8 cellular contexts compared by ENCODE assay signal in genomic region chr17:6940186-6940649, GRCh38. TPM values are rescaled to one million over a fixed set of nuclear protein-coding genes. Genes with fewer than 3 reads are reported as not detected.
DNase-seq lines count a peak whose midpoint lies in the region; ATAC-seq and TF ChIP-seq lines count a peak whose summit lies in the region.

No MANE protein-coding gene starts in this region.

- H3K4me1 Mint-ChIP-seq in activated CD4-positive, alpha-beta T cell treated with anti-CD3 and anti-CD28 coated beads, Interleukin-2, amount 10 ng/mL, durations not matched to agents 24 days and 14 days = peaks cover 14% of the 10 kb centered on the region
- no peaks in the 10 kb centered on the region for H3K4me1 Mint-ChIP-seq in chondrocyte (ENCODE audit: low read depth)

- DNase-seq in activated CD4-positive, alpha-beta T cell treated with anti-CD3 and anti-CD28 coated beads, Interleukin-2, amount 10 ng/mL, durations not matched to agents 24 days and 14 days = peak; percentile 73
- DNase-seq in activated CD4-positive, alpha-beta T cell treated with anti-CD3 and anti-CD28 coated beads, Interleukin-2, amount 50 U/mL, for 48 hours = no peak
- DNase-seq in SK-MEL-5 (ENCODE audit: low read depth, low spot score) (peak; percentile 38), fibroblast of villous mesenchyme (ENCODE audit: low read depth) (peak; percentile 4), stromal cell of bone marrow (ENCODE audit: low read depth) (peak; percentile 55), chondrocyte (ENCODE audit: low spot score) (no peak)

- ATAC-seq in GM19328 (IDR thresholded peaks at IDR 0.05; ENCODE audit: unreplicated experiment) (no peak), HG03175 (IDR thresholded peaks at IDR 0.05; ENCODE audit: unreplicated experiment) (no peak)

- peak overlapping the region; percentile 82 for H3K27ac Mint-ChIP-seq in activated CD4-positive, alpha-beta T cell treated with anti-CD3 and anti-CD28 coated beads, Interleukin-2, amount 10 ng/mL, durations not matched to agents 24 days and 14 days
- H3K27ac Mint-ChIP-seq in chondrocyte (ENCODE audit: unreplicated experiment) = no peak overlapping the region

- no peaks in the 10 kb centered on the region for H3K36me3 Mint-ChIP-seq in activated CD4-positive, alpha-beta T cell treated with anti-CD3 and anti-CD28 coated beads, Interleukin-2, amount 10 ng/mL, durations not matched to agents 24 days and 14 days (ENCODE audit: low read depth)
- H3K36me3 Mint-ChIP-seq in chondrocyte (ENCODE audit: low read depth) = no peaks in the 10 kb centered on the region

- H3K4me3 Mint-ChIP-seq in activated CD4-positive, alpha-beta T cell treated with anti-CD3 and anti-CD28 coated beads, Interleukin-2, amount 10 ng/mL, durations not matched to agents 24 days and 14 days = peak overlapping the region; percentile 72
- H3K4me3 Mint-ChIP-seq in chondrocyte (ENCODE audit: unreplicated experiment) = no peak overlapping the region

- no peaks in the 10 kb centered on the region for H3K9me3 Mint-ChIP-seq in activated CD4-positive, alpha-beta T cell treated with anti-CD3 and anti-CD28 coated beads, Interleukin-2, amount 10 ng/mL, durations not matched to agents 24 days and 14 days
- H3K9me3 Mint-ChIP-seq in chondrocyte (ENCODE audit: low read depth) = no peaks in the 10 kb centered on the region

- intact Hi-C loops in activated CD4-positive, alpha-beta T cell treated with anti-CD3 and anti-CD28 coated beads, Interleukin-2, amount 10 ng/mL, durations not matched to agents 24 days and 14 days (cut with micrococcal nuclease) = no loop called here

- no peaks in the 10 kb centered on the region for H3K27me3 Mint-ChIP-seq in activated CD4-positive, alpha-beta T cell treated with anti-CD3 and anti-CD28 coated beads, Interleukin-2, amount 10 ng/mL, durations not matched to agents 24 days and 14 days
- H3K27me3 Mint-ChIP-seq in chondrocyte (ENCODE audit: low read depth) = peaks cover 4% of the 10 kb centered on the region

- in situ Hi-C loops in SK-MEL-5 (cut with HindIII; ENCODE audit: low pct_unique_long_range_greater_than_20kb, low sequenced_read_pairs) = no loop called here

- H3K4me3 ChIP-seq in fibroblast of villous mesenchyme (ENCODE audit: low read depth, low read length) = peak overlapping the region; percentile 50

- TF ChIP-seq CTCF in fibroblast of villous mesenchyme (IDR thresholded peaks at IDR 0.05; ENCODE audit: insufficient read depth, low read depth, low read length) (no peak), chondrocyte (IDR thresholded peaks at IDR 0.05) (no peak)

RNA-seq across cellular contexts. Expression of gene ALOX12, which starts 55.6 kb away (rescaled TPM):
- not detected in 2 replicates for total RNA-seq in activated CD4-positive, alpha-beta T cell treated with anti-CD3 and anti-CD28 coated beads, Interleukin-2, amount 10 ng/mL, durations not matched to agents 24 days and 14 days
- not detected in 2 replicates for total RNA-seq in SK-MEL-5 (2014; rRNA removed; shearing (Covaris generic))
- polyA plus RNA-seq in SK-MEL-5 (2015; cell fraction: cytosol; rRNA removed) = not detected in 2 replicates
- polyA plus RNA-seq in SK-MEL-5 (2015; cell fraction: nucleus; rRNA removed) = not detected in 2 replicates
- under 0.01 TPM in 1 of 2 replicates, not detected in the other for total RNA-seq in fibroblast of villous mesenchyme
- total RNA-seq in chondrocyte = not detected in 3 replicates

Comparison
In these comparisons a context has a peak if more than half of its experiments do, and no peak if none do; other contexts are left out.
1. DNase-seq: peak in activated CD4-positive, alpha-beta T cell treated with anti-CD3 and anti-CD28 coated beads, Interleukin-2, amount 10 ng/mL, durations not matched to agents 24 days and 14 days (single experiment), SK-MEL-5 (single experiment), fibroblast of villous mesenchyme (single experiment) and stromal cell of bone marrow (single experiment); none in activated CD4-positive, alpha-beta T cell treated with anti-CD3 and anti-CD28 coated beads, Interleukin-2, amount 50 U/mL, for 48 hours (0 of 2) and chondrocyte (single experiment).